Comparison of ENCODE assay signal across 1 cellular context in genomic region chr12:87428701-87429277, GRCh38.
A peak's percentile ranks its signal among the peaks of the same experiment; 100 is the strongest.
TF ChIP-seq lines count a peak whose summit lies in the region.

No MANE protein-coding gene starts in this region.

TF ChIP-seq in SK-N-SH, 30 proteins besides CTCF, POLR2A, EP300 and RAD21 (continued from another document):
- TF ChIP-seq REST (IDR thresholded peaks at IDR 0.05; ENCODE audit: low read depth, low read length) (no peak), USF2 (IDR thresholded peaks at IDR 0.05; ENCODE audit: borderline replicate concordance, low read depth, low read length) (no peak), MEF2A (IDR thresholded peaks at IDR 0.05; ENCODE audit: borderline replicate concordance, low read depth) (no peak), JUND (IDR thresholded peaks at IDR 0.05) (peak; percentile 95), ZBTB33 (IDR thresholded peaks at IDR 0.05; ENCODE audit: borderline replicate concordance, low read depth) (0 out of 2 replicates have a peak, but pooled peaks have one; percentile 15), TAF1 (IDR thresholded peaks at IDR 0.05; ENCODE audit: borderline replicate concordance, low read depth, low read length) (no peak), EZH2phosphoT487 (IDR thresholded peaks at IDR 0.05; ENCODE audit: borderline replicate concordance, low read depth) (no peak), RXRA (IDR thresholded peaks at IDR 0.05; ENCODE audit: borderline replicate concordance, low read depth) (peak; percentile 55; the same call in 1 of the 2 replicates), SMC3 (IDR thresholded peaks at IDR 0.05; ENCODE audit: low read depth, low read length) (no peak), NFIC (IDR thresholded peaks at IDR 0.05; ENCODE audit: borderline replicate concordance) (peak; percentile 89), FOXJ3 (CRISPR knock-in tag; IDR thresholded peaks at IDR 0.05) (no peak), PBX3 (IDR thresholded peaks at IDR 0.05) (peak; percentile 95), RCOR1 (IDR thresholded peaks at IDR 0.05; ENCODE audit: low read length) (no peak), YY1 (IDR thresholded peaks at IDR 0.05; ENCODE audit: low read depth) (no peak), IRF3 (IDR thresholded peaks at IDR 0.05; ENCODE audit: low read depth, low read length) (no peak), RFX5 (IDR thresholded peaks at IDR 0.05; ENCODE audit: low read length) (no peak), MAX (IDR thresholded peaks at IDR 0.05; ENCODE audit: low read depth) (peak; percentile 64; the same call in 1 of the 2 replicates), USF1 (IDR thresholded peaks at IDR 0.05; ENCODE audit: borderline replicate concordance, low read depth) (no peak; the same call in 1 of the 2 replicates), TCF12 (IDR thresholded peaks at IDR 0.05) (peak; percentile 95), CHD2 (IDR thresholded peaks at IDR 0.05; ENCODE audit: low read length, partially characterized antibody) (no peak), ELF1 (IDR thresholded peaks at IDR 0.05) (no peak), NRF1 (IDR thresholded peaks at IDR 0.05; ENCODE audit: low read depth, low read length) (no peak), GABPA (IDR thresholded peaks at IDR 0.05; ENCODE audit: low read depth) (no peak), MXI1 (IDR thresholded peaks at IDR 0.05; ENCODE audit: low read depth, low read length) (no peak), TEAD4 (IDR thresholded peaks at IDR 0.05; ENCODE audit: borderline replicate concordance, insufficient read depth) (peak; percentile 75), SIN3A (IDR thresholded peaks at IDR 0.05; ENCODE audit: borderline replicate concordance, low read depth, low read length) (no peak)
